ENCODE assay signal across 1 cellular context in genomic region chr10:128211953-128212727, GRCh38.
TF ChIP-seq lines count a peak whose summit lies in the region.

No MANE protein-coding gene starts in this region.

TF ChIP-seq in HepG2, 621 proteins besides CTCF, POLR2A, EP300 and RAD21 (continued from another document and continues in another):
- TF ChIP-seq ZNF331 (CRISPR knock-in tag; IDR thresholded peaks at IDR 0.05) = 0 out of 2 replicates have a peak, but pooled peaks have one; percentile 24
- TF ChIP-seq ZSCAN5A (CRISPR knock-in tag; IDR thresholded peaks at IDR 0.05; ENCODE audit: borderline replicate concordance) = no peak
- 0 out of 2 replicates have a peak, but pooled peaks have one; percentile 24 for TF ChIP-seq FOXO1 (CRISPR knock-in tag; IDR thresholded peaks at IDR 0.05)
- TF ChIP-seq ZFY (CRISPR knock-in tag; IDR thresholded peaks at IDR 0.05) = peak; percentile 40; the same call in 1 of the 2 replicates
- TF ChIP-seq STAG1 (CRISPR knock-in tag; IDR thresholded peaks at IDR 0.05) = peak; percentile 52
- 0 out of 2 replicates have a peak, but pooled peaks have one; percentile 43 for TF ChIP-seq ZNF792 (CRISPR knock-in tag; IDR thresholded peaks at IDR 0.05)
- no peak for TF ChIP-seq ZNF235 (CRISPR knock-in tag; IDR thresholded peaks at IDR 0.05; ENCODE audit: borderline replicate concordance)
- TF ChIP-seq ZFX (CRISPR knock-in tag; IDR thresholded peaks at IDR 0.05; ENCODE audit: low read depth) = peak; percentile 49; the same call in 1 of the 2 replicates
- peak; percentile 27; the same call in 1 of the 2 replicates for TF ChIP-seq MXD1 (CRISPR knock-in tag; IDR thresholded peaks at IDR 0.05)
- TF ChIP-seq TGIF2 (CRISPR knock-in tag; IDR thresholded peaks at IDR 0.05) = no peak
- no peak for TF ChIP-seq AGO1 (IDR thresholded peaks at IDR 0.05; ENCODE audit: low read depth, low read length, poor library complexity, severe bottlenecking)
- no peak for TF ChIP-seq ZNF251 (CRISPR knock-in tag; IDR thresholded peaks at IDR 0.05)
- TF ChIP-seq BATF2 (CRISPR knock-in tag; IDR thresholded peaks at IDR 0.05) = no peak
- TF ChIP-seq ZNF503 (CRISPR knock-in tag; IDR thresholded peaks at IDR 0.05) = no peak
- 0 out of 2 replicates have a peak, but pooled peaks have one; percentile 39 for TF ChIP-seq ZNF788 (CRISPR knock-in tag; IDR thresholded peaks at IDR 0.05; ENCODE audit: borderline replicate concordance)
- TF ChIP-seq ZNF496 (CRISPR knock-in tag; IDR thresholded peaks at IDR 0.05; ENCODE audit: insufficient replicate concordance) = no peak
- no peak for TF ChIP-seq ZSCAN30 (CRISPR knock-in tag; IDR thresholded peaks at IDR 0.05)
- no peak for TF ChIP-seq ZMAT5 (CRISPR knock-in tag; IDR thresholded peaks at IDR 0.05; ENCODE audit: borderline replicate concordance, low read depth)
- TF ChIP-seq STAT6 (CRISPR knock-in tag; IDR thresholded peaks at IDR 0.05; ENCODE audit: borderline replicate concordance) = no peak
- no peak for TF ChIP-seq ARID3A (IDR thresholded peaks at IDR 0.05; ENCODE audit: low read depth, low read length)
- TF ChIP-seq MEIS2 (CRISPR knock-in tag; IDR thresholded peaks at IDR 0.05) = no peak
- TF ChIP-seq ZNF280D (CRISPR knock-in tag; IDR thresholded peaks at IDR 0.05) = no peak
- TF ChIP-seq HMGA1 (CRISPR knock-in tag; conservative IDR thresholded peaks at IDR 0.05) = no peak
- TF ChIP-seq ZNF414 (CRISPR knock-in tag; IDR thresholded peaks at IDR 0.05) = no peak
- 0 out of 2 replicates have a peak, but pooled peaks have one; percentile 47 for TF ChIP-seq ZNF547 (CRISPR knock-in tag; IDR thresholded peaks at IDR 0.05)
- peak; percentile 39; the same call in 1 of the 2 replicates for TF ChIP-seq ZNF768 (CRISPR knock-in tag; IDR thresholded peaks at IDR 0.05)
- no peak for TF ChIP-seq SRY (CRISPR knock-in tag; IDR thresholded peaks at IDR 0.05)
- TF ChIP-seq PITX1 (CRISPR knock-in tag; IDR thresholded peaks at IDR 0.05) = 0 out of 2 replicates have a peak, but pooled peaks have one; percentile 19
- TF ChIP-seq ZNF670 (CRISPR knock-in tag; IDR thresholded peaks at IDR 0.05; ENCODE audit: borderline replicate concordance) = 0 out of 2 replicates have a peak, but pooled peaks have one; percentile 31
- TF ChIP-seq GABPA (IDR thresholded peaks at IDR 0.05; ENCODE audit: low read depth, low read length) = no peak
- no peak for TF ChIP-seq GABPA (CRISPR knock-in tag; IDR thresholded peaks at IDR 0.05; ENCODE audit: low read depth)
- TF ChIP-seq HNRNPLL (IDR thresholded peaks at IDR 0.05; ENCODE audit: low read depth, low read length, poor library complexity, severe bottlenecking) = peak; percentile 60
- TF ChIP-seq ZBTB33 (CRISPR knock-in tag; IDR thresholded peaks at IDR 0.05) = 0 out of 2 replicates have a peak, but pooled peaks have one; percentile 15
- no peak for TF ChIP-seq ZBTB44 (CRISPR knock-in tag; IDR thresholded peaks at IDR 0.05)
- TF ChIP-seq GATAD2A (CRISPR knock-in tag; IDR thresholded peaks at IDR 0.05) = peak; percentile 33; the same call in 1 of the 2 replicates
- peak; percentile 43; the same call in 1 of the 2 replicates for TF ChIP-seq CSRNP1 (CRISPR knock-in tag; IDR thresholded peaks at IDR 0.05)
- no peak for TF ChIP-seq ZEB1 (IDR thresholded peaks at IDR 0.05; ENCODE audit: insufficient replicate concordance, low read depth)
- TF ChIP-seq NFE2 (CRISPR knock-in tag; IDR thresholded peaks at IDR 0.05) = no peak
- no peak for TF ChIP-seq TCF7L2 (IDR thresholded peaks at IDR 0.05; ENCODE audit: low read depth, low read length)
